17 cellular contexts compared by ENCODE assay signal in the genomic region with DNA sequence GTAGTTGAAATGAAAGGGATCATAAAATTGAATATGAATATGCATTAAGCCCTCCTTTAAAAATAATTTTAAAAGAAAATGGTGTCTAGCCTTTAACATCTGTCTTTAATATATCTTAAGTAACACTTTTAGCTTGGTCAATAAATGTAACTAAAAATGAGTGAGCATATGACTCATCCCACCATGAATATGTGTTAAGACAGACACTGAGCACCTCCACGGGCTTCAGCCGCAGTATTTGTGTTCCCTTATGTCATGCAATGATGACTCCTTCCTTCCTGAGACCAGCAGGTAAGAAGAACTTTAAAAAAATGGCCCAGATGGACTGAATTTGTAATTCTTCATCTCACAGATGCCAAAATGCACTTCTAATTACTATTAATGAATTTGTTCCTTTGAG.
DNase-seq lines count a peak whose midpoint lies in the region; ATAC-seq and TF ChIP-seq lines count a peak whose summit lies in the region.
"Had no signal": no experiment of that assay in that cellular context is flagged by ENCODE, and none has a peak within 500 bp of the region (broad histone marks: within the 10 kb centered on the region; RNA-seq: fewer than 3 reads in every experiment).

No MANE protein-coding gene starts in this region.

- BruUV-seq in Calu3 (replicated peaks; lab: Mats Ljungman, UMichigan): no TSS peak

- CTCF ChIA-PET in Calu3 (lab: Charles Lee): no interaction called here

- no peaks in the 10 kb centered on the region for H3K4me1 Mint-ChIP-seq in Calu3 (ENCODE audit: low read depth, unreplicated experiment)

- in situ Hi-C loops in astrocyte of the cerebellum (cut with HindIII; ENCODE audit: low sequenced_read_pairs): no loop called here

- DNase-seq in AG09319 (ENCODE audit: extremely low read depth, low read depth) (peak; percentile 14), HPDE6-E6E7 (ENCODE audit: extremely low spot score) (peak; percentile 33), astrocyte of the cerebellum (ENCODE audit: low read depth) (peak; percentile 34), iris pigment epithelial cell (ENCODE audit: low read depth) (peak; percentile 79), Calu3 (no peak), SK-N-DZ (ENCODE audit: low spot score) (no peak)
- no peak for DNase-seq in activated CD4-positive, alpha-beta T cell treated with anti-CD3 and anti-CD28 coated beads for 48 hours
- DNase-seq: C1 segment of cervical spinal cord; esophagus squamous epithelium; GDM1; stimulated activated CD4-positive, alpha-beta T cell treated with anti-CD3 and anti-CD28 coated beads, Interleukin-2, amount 100 ng/mL, for 24 hours; transverse colon had no signal

- TF ChIP-seq CTCF in AG09319 (IDR thresholded peaks at IDR 0.05; ENCODE audit: low read depth, low read length): no peak
- no peak for TF ChIP-seq CTCF in astrocyte of the cerebellum (IDR thresholded peaks at IDR 0.05; ENCODE audit: low read depth, low read length, missing control alignments)
- no peak for TF ChIP-seq CTCF in Calu3 (IDR thresholded peaks at IDR 0.05; ENCODE audit: unreplicated experiment)

- no peaks in the 10 kb centered on the region for H3K9me3 Mint-ChIP-seq in Calu3 (ENCODE audit: low read depth, unreplicated experiment)
- H3K9me3 Mint-ChIP-seq: GM23338 had no signal

- no peak overlapping the region for H3K27ac Mint-ChIP-seq in Calu3 (ENCODE audit: unreplicated experiment)
- H3K27ac Mint-ChIP-seq: activated naive CD4-positive, alpha-beta T cell treated with anti-CD3 and anti-CD28 coated beads, Interleukin-2, amount 50 U/mL, for 72 hours; WTC11 had no signal

- no peaks in the 10 kb centered on the region for H3K27me3 Mint-ChIP-seq in Calu3 (ENCODE audit: unreplicated experiment)

- no peak overlapping the region for H3K4me3 ChIP-seq in astrocyte of the cerebellum (ENCODE audit: low read depth, low read length)
- H3K4me3 ChIP-seq: coronary artery, esophagus squamous epithelium, GM23338, transverse colon had no signal

- intact Hi-C loops in Calu3 (cut with micrococcal nuclease; ENCODE audit: unreplicated experiment): no loop called here

- H3K4me3 Mint-ChIP-seq in Calu3 (ENCODE audit: low read depth, unreplicated experiment): no peak overlapping the region
- H3K4me3 Mint-ChIP-seq: GM23338, WTC11 had no signal

- no peak for ATAC-seq in HG03520 (IDR thresholded peaks at IDR 0.05; ENCODE audit: unreplicated experiment)
- ATAC-seq: activated naive CD4-positive, alpha-beta T cell treated with anti-CD3 and anti-CD28 coated beads, Interleukin-2, amount 50 U/mL, for 72 hours; GM23338; WTC11 had no signal

- H3K36me3 Mint-ChIP-seq in Calu3 (ENCODE audit: insufficient read depth, unreplicated experiment): no peaks in the 10 kb centered on the region
- H3K36me3 Mint-ChIP-seq: activated naive CD4-positive, alpha-beta T cell treated with anti-CD3 and anti-CD28 coated beads, Interleukin-2, amount 50 U/mL, for 72 hours; WTC11 had no signal

Comparison
In these comparisons a context has a peak if more than half of its experiments do, and no peak if none do; other contexts are left out.
1. DNase-seq: peak in AG09319 (single experiment), HPDE6-E6E7 (single experiment), astrocyte of the cerebellum (single experiment) and iris pigment epithelial cell (single experiment); none in activated CD4-positive, alpha-beta T cell treated with anti-CD3 and anti-CD28 coated beads for 48 hours (single experiment), Calu3 (single experiment) and SK-N-DZ (single experiment).